Comparison of ENCODE assay signal across 1 cellular context in genomic region chr2:144237845-144238637, GRCh38.
TF ChIP-seq lines count a peak whose summit lies in the region.

No MANE protein-coding gene starts in this region.

TF ChIP-seq in HepG2, 621 proteins besides CTCF, POLR2A, EP300 and RAD21 (continued from another document):
- TF ChIP-seq ZNF646 (CRISPR knock-in tag; IDR thresholded peaks at IDR 0.05) (no peak), TRIM24 (CRISPR knock-in tag; IDR thresholded peaks at IDR 0.05) (no peak), ZNF367 (CRISPR knock-in tag; IDR thresholded peaks at IDR 0.05; ENCODE audit: borderline replicate concordance) (no peak), RFXANK (CRISPR knock-in tag; IDR thresholded peaks at IDR 0.05) (no peak), MBNL3 (CRISPR knock-in tag; conservative IDR thresholded peaks at IDR 0.05) (no peak), ZNF253 (CRISPR knock-in tag; IDR thresholded peaks at IDR 0.05; ENCODE audit: borderline replicate concordance) (no peak), AGO2 (optimal IDR thresholded peaks at IDR 0.05; ENCODE audit: low read depth, low read length) (no peak), NCOA5 (CRISPR knock-in tag; IDR thresholded peaks at IDR 0.05) (no peak)
